ENCODE assay signal across 12 cellular contexts in the genomic region with DNA sequence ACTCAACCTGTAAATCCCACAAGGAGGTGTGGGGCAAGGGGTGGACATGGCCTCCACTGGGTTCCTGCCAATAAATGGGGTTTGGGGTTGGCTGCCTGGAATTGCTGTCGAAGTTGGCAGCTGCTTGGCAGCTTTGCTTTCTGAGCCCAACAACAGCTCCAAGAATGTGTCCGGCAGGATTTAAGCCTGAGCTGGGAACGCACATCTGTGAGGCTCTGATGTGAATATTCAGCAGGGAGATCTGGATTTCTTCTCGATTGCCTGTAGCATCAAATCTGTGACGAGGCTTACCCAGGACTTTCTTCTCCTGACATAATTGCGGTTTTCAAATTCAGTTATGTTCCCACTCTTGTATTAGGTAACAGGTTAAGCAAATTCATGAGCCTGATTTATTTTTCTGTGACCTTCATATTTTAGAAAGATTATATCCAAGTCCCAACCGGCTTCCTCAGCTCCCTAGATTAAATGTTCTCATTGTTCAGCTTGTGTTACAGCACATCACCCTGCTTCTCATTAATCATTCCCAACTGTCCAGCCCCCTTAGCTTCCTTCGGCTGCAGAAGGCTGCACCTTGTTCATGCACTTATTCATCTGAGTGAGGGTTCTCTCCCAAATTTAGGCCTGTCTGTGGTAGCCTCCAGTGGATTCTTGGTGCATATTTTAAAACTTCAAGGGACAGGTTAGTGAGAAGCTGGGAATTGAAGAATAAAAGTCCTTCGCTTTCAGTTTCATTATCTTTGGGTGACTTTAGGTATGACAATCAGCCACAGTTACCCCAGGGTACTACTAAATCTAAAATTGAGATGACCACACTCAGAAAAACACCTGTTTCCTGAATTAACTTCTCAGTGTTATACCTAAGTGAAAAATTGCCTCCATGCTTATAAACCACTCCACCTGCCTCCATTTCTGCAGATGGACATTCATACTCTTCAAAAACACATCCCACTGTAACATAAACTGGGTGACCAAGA.
DNase-seq lines count a peak whose midpoint lies in the region; ATAC-seq and TF ChIP-seq lines count a peak whose summit lies in the region.
"Had no signal": no experiment of that assay in that cellular context is flagged by ENCODE, and none has a peak within 500 bp of the region (broad histone marks: within the 10 kb centered on the region; RNA-seq: fewer than 3 reads in every experiment).

No MANE protein-coding gene starts in this region.

- no peak overlapping the region for H3K9ac ChIP-seq in KMS-11

- WGBS in psoas muscle, 3 donors: 25 to 34% (median 31%) methylated on average over 9 of the region's 9 CpGs
- 39% methylated on average over 9 of the region's 9 CpGs for WGBS in prostate gland

- peak; percentile 66 for ATAC-seq in GM19043 (IDR thresholded peaks at IDR 0.05; ENCODE audit: low read depth, unreplicated experiment)
- peak; percentile 89 for ATAC-seq in HG02623 (IDR thresholded peaks at IDR 0.05; ENCODE audit: unreplicated experiment)
- ATAC-seq in psoas muscle: peak; percentile 49 to 83 (median 68)

- intact Hi-C loops in psoas muscle (cut with DNase I) (loop anchor here in 1 of 2 donors (5.0 kb wide), 1 partner anchor 310 kb away; a partner anchor contains a TSS), prostate gland (cut with DNase I) (no loop called here)

- H4K20me1 ChIP-seq in KMS-11 (ENCODE audit: insufficient read depth): no peaks in the 10 kb centered on the region

- DNase-seq in psoas muscle: no peak
- DNase-seq in effector CD8-positive, alpha-beta T cell (lab: John Stamatoyannopoulos, UW): no peak
- DNase-seq in nucleus accumbens (lab: John Stamatoyannopoulos, UW): no peak
- DNase-seq in prostate gland (ENCODE audit: low spot score): no peak
- DNase-seq in DMS114 treated with DMSO at 0.1 percent for 48 hours (lab: John Stamatoyannopoulos, UW; ENCODE audit: unreplicated experiment): no peak
- DNase-seq: effector CD4-positive, alpha-beta T cell; islet precursor cell; NCI-H2171; small intestine had no signal

- no peaks in the 10 kb centered on the region for H3K36me3 ChIP-seq in KMS-11 (ENCODE audit: insufficient read depth)
- peaks cover 3 to 32% of the 10 kb centered on the region in 2 donors for H3K36me3 ChIP-seq in psoas muscle (ENCODE audit: insufficient read depth in 1 of 2, low read depth in 1 of 2)
- H3K36me3 ChIP-seq in prostate gland: no peaks in the 10 kb centered on the region

- TF ChIP-seq POLR2A in prostate gland (IDR thresholded peaks at IDR 0.05): no peak

- H2AFZ ChIP-seq in KMS-11 (ENCODE audit: low read depth): no peak overlapping the region

- TF ChIP-seq CTCF in KMS-11 (conservative IDR thresholded peaks at IDR 0.05; ENCODE audit: low read depth, low read length): no peak
- no peak for TF ChIP-seq CTCF in psoas muscle (IDR thresholded peaks at IDR 0.05)
- TF ChIP-seq CTCF in prostate gland (IDR thresholded peaks at IDR 0.05): no peak

- H3K27me3 ChIP-seq in KMS-11 (ENCODE audit: insufficient read depth, low read depth) (no peaks in the 10 kb centered on the region), psoas muscle (ENCODE audit: insufficient read depth in 3 of 3, low read length in 2 of 3) (no peaks in the 10 kb centered on the region), prostate gland (replicated peaks; ENCODE audit: insufficient read depth) (no peaks in the 10 kb centered on the region)

- no peaks in the 10 kb centered on the region for H3K79me2 ChIP-seq in KMS-11 (ENCODE audit: insufficient read depth, low read depth)

- H3K4me1 ChIP-seq in KMS-11 (ENCODE audit: low read depth, poor library complexity, severe bottlenecking): peaks cover 20% of the 10 kb centered on the region
- peaks cover 24% of the 10 kb centered on the region for H3K4me1 ChIP-seq in psoas muscle
- H3K4me1 ChIP-seq in prostate gland (replicated peaks): no peaks in the 10 kb centered on the region

- H3K27ac ChIP-seq in KMS-11 (peak overlapping the region; percentile 14; the same call in 1 of the 2 replicates), psoas muscle (peak overlapping the region; percentile 71), prostate gland (no peak overlapping the region)

- H3K9me3 ChIP-seq in psoas muscle: no peaks in the 10 kb centered on the region
- H3K9me3 ChIP-seq in prostate gland: no peaks in the 10 kb centered on the region

- no peak overlapping the region for H3K4me3 ChIP-seq in KMS-11 (IDR thresholded peaks at IDR 0.05; ENCODE audit: insufficient read depth, low read depth, low read length)
- H3K4me3 ChIP-seq in psoas muscle: peak overlapping the region; percentile 29
- no peak overlapping the region for H3K4me3 ChIP-seq in prostate gland

- H3K4me2 ChIP-seq in KMS-11: peak overlapping the region; percentile 38; the same call in 1 of the 2 replicates

Comparison
In these comparisons a context has a peak if more than half of its experiments do, and no peak if none do; other contexts are left out.
1. H3K27ac ChIP-seq: peak in KMS-11 (single experiment) and psoas muscle (single experiment); none in prostate gland (0 of 2).
2. Peak in every context shown above with its lines, with median percentiles within 50 percentile points of each other: ATAC-seq.